In the genomic region with DNA sequence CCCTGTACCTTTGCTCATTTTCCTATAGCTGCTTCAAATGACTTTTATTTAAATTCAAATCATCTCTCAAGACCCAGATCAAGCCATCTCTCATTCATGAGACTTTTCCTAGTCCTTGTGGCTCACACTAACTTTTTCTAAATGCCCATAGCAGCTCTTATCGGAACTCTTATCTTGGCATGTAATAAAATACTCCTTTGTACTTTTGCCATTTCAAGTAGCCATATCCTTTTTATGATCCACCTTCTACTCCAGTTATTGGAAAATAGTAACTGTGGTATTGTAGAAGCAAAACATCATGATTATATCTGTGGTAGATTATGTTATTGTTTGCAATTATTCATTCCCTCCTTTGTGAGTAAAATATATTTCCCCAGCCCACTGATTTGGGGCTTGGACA, we compare ENCODE assay signal across 25 cellular contexts. TPM values are rescaled to one million over a fixed set of nuclear protein-coding genes. Genes with fewer than 3 reads are reported as not detected.
"Had no signal": no experiment of that assay in that cellular context is flagged by ENCODE, and none has a peak within 500 bp of the region (broad histone marks: within the 10 kb centered on the region; RNA-seq: fewer than 3 reads in every experiment).

No MANE protein-coding gene starts in this region.

- H3K79me2 ChIP-seq: hepatocyte had no signal

- H3K4me3 ChIP-seq: colonic mucosa, esophagus muscularis mucosa, gastroesophageal sphincter, heart left ventricle, hepatocyte, left lung, prostate gland, right atrium auricular region, spleen, thoracic aorta, upper lobe of right lung, uterus had no signal

- FAIRE-seq: kidney had no signal

- H3K27ac ChIP-seq: colonic mucosa, esophagus muscularis mucosa, foreskin keratinocyte, gastroesophageal sphincter, heart left ventricle, hepatocyte, left lung, prostate gland, right atrium auricular region, spleen, thoracic aorta, upper lobe of right lung, uterus had no signal

- H3K4me1 ChIP-seq: colonic mucosa, foreskin keratinocyte, heart left ventricle, left lung, prostate gland, right atrium auricular region, spleen, tibial nerve, uterus had no signal

- H3K36me3 Mint-ChIP-seq: stimulated activated naive B cell treated with anti-CD40 and anti-IgM and Interleukin-4, amounts not matched to agents 10 μg/mL and 1 μg/mL and 100 μg/mL, for 72 hours had no signal

- H3K9me3 Mint-ChIP-seq: dendritic cell treated with granulocyte-macrophage colony-stimulating factor and Interleukin-4, amounts not matched to agents 40 ng/mL and 50 ng/mL, for 4 days; stimulated activated naive CD8-positive, alpha-beta T cell treated with anti-CD3 and anti-CD28 coated beads, Interleukin-15, Interleukin-2, amounts not matched to agents 100 ng/mL and 50 ng/mL, for 24 hours had no signal

- H3K4me2 ChIP-seq: hepatocyte had no signal

- H3K36me3 ChIP-seq: colonic mucosa, esophagus muscularis mucosa, gastroesophageal sphincter, heart left ventricle, left lung, prostate gland, right atrium auricular region, spleen, thoracic aorta, tibial nerve, upper lobe of right lung, uterus had no signal

- DNase-seq: colonic mucosa; effector CD8-positive, alpha-beta T cell; endodermal cell; foreskin keratinocyte; heart left ventricle; kidney; left lung; mesenchymal stem cell; midbrain; naive thymus-derived CD8-positive, alpha-beta T cell; nephron progenitor cell; nucleus accumbens; spleen; stimulated activated naive B cell treated with anti-CD40 and anti-IgM and Interleukin-4, amounts not matched to agents 10 μg/mL and 1 μg/mL and 100 μg/mL, for 72 hours; upper lobe of right lung; uterus had no signal

- H3K27ac Mint-ChIP-seq: dendritic cell treated with granulocyte-macrophage colony-stimulating factor and Interleukin-4, amounts not matched to agents 40 ng/mL and 50 ng/mL, for 4 days; endodermal cell; nephron progenitor cell; stimulated activated naive B cell treated with anti-CD40 and anti-IgM and Interleukin-4, amounts not matched to agents 10 μg/mL and 1 μg/mL and 100 μg/mL, for 72 hours; stimulated activated naive CD8-positive, alpha-beta T cell treated with anti-CD3 and anti-CD28 coated beads, Interleukin-15, Interleukin-2, amounts not matched to agents 100 ng/mL and 50 ng/mL, for 24 hours had no signal

- H3K9me3 ChIP-seq: colonic mucosa, gastroesophageal sphincter, heart left ventricle, left lung, prostate gland, right atrium auricular region, spleen, thoracic aorta, upper lobe of right lung, uterus had no signal

- H3K4me1 Mint-ChIP-seq: naive thymus-derived CD8-positive, alpha-beta T cell; nephron progenitor cell; stimulated activated naive B cell treated with anti-CD40 and anti-IgM and Interleukin-4, amounts not matched to agents 10 μg/mL and 1 μg/mL and 100 μg/mL, for 72 hours had no signal

- H3K27me3 ChIP-seq: colonic mucosa, esophagus muscularis mucosa, foreskin keratinocyte, gastroesophageal sphincter, heart left ventricle, hepatocyte, left lung, right atrium auricular region, tibial nerve, upper lobe of right lung, uterus had no signal

- H3K4me3 Mint-ChIP-seq: dendritic cell treated with granulocyte-macrophage colony-stimulating factor and Interleukin-4, amounts not matched to agents 40 ng/mL and 50 ng/mL, for 4 days; endodermal cell; naive thymus-derived CD8-positive, alpha-beta T cell; nephron progenitor cell; stimulated activated naive B cell treated with anti-CD40 and anti-IgM and Interleukin-4, amounts not matched to agents 10 μg/mL and 1 μg/mL and 100 μg/mL, for 72 hours; stimulated activated naive CD8-positive, alpha-beta T cell treated with anti-CD3 and anti-CD28 coated beads, Interleukin-15, Interleukin-2, amounts not matched to agents 100 ng/mL and 50 ng/mL, for 24 hours had no signal

- H2AFZ ChIP-seq: hepatocyte had no signal

RNA-seq across cellular contexts. Expression of gene FILIP1, which starts 37.6 kb away (rescaled TPM):
- total RNA-seq: foreskin keratinocyte; naive thymus-derived CD8-positive, alpha-beta T cell had no signal
- polyA plus RNA-seq: foreskin keratinocyte had no signal
